Comparison of ENCODE assay signal across 15 cellular contexts in the genomic region with DNA sequence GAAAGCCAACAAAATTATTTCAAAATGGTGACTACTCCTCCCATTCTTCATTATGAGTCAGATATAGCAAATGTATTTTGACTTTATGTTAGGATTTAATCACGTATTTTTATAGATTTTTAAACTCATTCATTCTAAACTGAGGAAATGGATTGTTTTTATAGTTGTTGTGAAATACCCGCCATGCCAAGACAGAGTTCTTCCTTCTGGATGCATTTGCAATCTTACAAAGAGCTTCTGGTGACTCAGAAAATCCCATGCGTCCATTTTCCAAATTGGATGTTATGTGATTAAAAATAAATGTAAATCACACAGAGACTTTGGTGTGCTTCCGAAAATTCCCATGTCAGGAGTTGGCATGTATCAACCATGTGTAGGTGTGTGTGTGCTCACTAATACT.
"Had no signal": no experiment of that assay in that cellular context is flagged by ENCODE, and none has a peak within 500 bp of the region (broad histone marks: within the 10 kb centered on the region; RNA-seq: fewer than 3 reads in every experiment).

No MANE protein-coding gene starts in this region.

- H3K4me1 Mint-ChIP-seq: activated CD4-positive, alpha-beta memory T cell treated with anti-CD3 and anti-CD28 coated beads, Interleukin-2, amount 10 ng/mL, durations not matched to agents 7 days and 5 days; natural killer cell; stimulated activated naive CD8-positive, alpha-beta T cell treated with anti-CD3 and anti-CD28 coated beads, Interleukin-15, amount 100 ng/mL, for 72 hours had no signal

- H3K4me3 Mint-ChIP-seq: activated CD4-positive, alpha-beta memory T cell treated with anti-CD3 and anti-CD28 coated beads, Interleukin-2, amount 10 ng/mL, durations not matched to agents 7 days and 5 days; effector memory CD8-positive, alpha-beta T cell; natural killer cell; stimulated activated naive CD8-positive, alpha-beta T cell treated with anti-CD3 and anti-CD28 coated beads, Interleukin-15, amount 100 ng/mL, for 72 hours had no signal

- H3K27ac ChIP-seq: heart right ventricle, thoracic aorta had no signal

- ATAC-seq: effector memory CD8-positive, alpha-beta T cell; heart right ventricle; left lobe of liver; natural killer cell; stimulated activated naive CD8-positive, alpha-beta T cell treated with anti-CD3 and anti-CD28 coated beads, Interleukin-15, amount 100 ng/mL, for 72 hours had no signal

- H3K27ac Mint-ChIP-seq: activated CD4-positive, alpha-beta memory T cell treated with anti-CD3 and anti-CD28 coated beads, Interleukin-2, amount 10 ng/mL, durations not matched to agents 7 days and 5 days; effector memory CD8-positive, alpha-beta T cell; natural killer cell; stimulated activated naive CD8-positive, alpha-beta T cell treated with anti-CD3 and anti-CD28 coated beads, Interleukin-15, amount 100 ng/mL, for 72 hours had no signal

- H3K36me3 ChIP-seq: heart right ventricle, thoracic aorta had no signal

- H3K27me3 ChIP-seq: heart right ventricle had no signal

- H3K4me3 ChIP-seq: heart right ventricle, thoracic aorta had no signal

- H3K9me3 ChIP-seq: heart right ventricle, thoracic aorta had no signal

- DNase-seq: activated CD4-positive, alpha-beta memory T cell treated with anti-CD3 and anti-CD28 coated beads, Interleukin-2, amount 10 ng/mL, durations not matched to agents 7 days and 5 days; activated CD8-positive, alpha-beta memory T cell treated with anti-CD3 and anti-CD28 coated beads, Interleukin-2, amount 50 U/mL, for 48 hours; activated naive CD4-positive, alpha-beta T cell; central memory CD4-positive, alpha-beta T cell; cortex of kidney; effector memory CD8-positive, alpha-beta T cell; heart right ventricle; islet precursor cell; natural killer cell; occipital lobe; stimulated activated CD4-positive, alpha-beta T cell treated with anti-CD3 and anti-CD28 coated beads, Interleukin-15, amount 100 ng/mL, for 24 hours; stimulated activated CD4-positive, alpha-beta T cell treated with anti-CD3 and anti-CD28 coated beads, Interleukin-4, amount 100 ng/mL, for 24 hours; stimulated activated naive CD8-positive, alpha-beta T cell treated with anti-CD3 and anti-CD28 coated beads, Interleukin-15, amount 100 ng/mL, for 72 hours had no signal

- H3K36me3 Mint-ChIP-seq: natural killer cell had no signal

- H3K27me3 Mint-ChIP-seq: activated CD4-positive, alpha-beta memory T cell treated with anti-CD3 and anti-CD28 coated beads, Interleukin-2, amount 10 ng/mL, durations not matched to agents 7 days and 5 days; effector memory CD8-positive, alpha-beta T cell had no signal

- H3K9me3 Mint-ChIP-seq: activated CD4-positive, alpha-beta memory T cell treated with anti-CD3 and anti-CD28 coated beads, Interleukin-2, amount 10 ng/mL, durations not matched to agents 7 days and 5 days; effector memory CD8-positive, alpha-beta T cell; natural killer cell; stimulated activated naive CD8-positive, alpha-beta T cell treated with anti-CD3 and anti-CD28 coated beads, Interleukin-15, amount 100 ng/mL, for 72 hours had no signal
